1 cellular context compared by ENCODE assay signal in the genomic region with DNA sequence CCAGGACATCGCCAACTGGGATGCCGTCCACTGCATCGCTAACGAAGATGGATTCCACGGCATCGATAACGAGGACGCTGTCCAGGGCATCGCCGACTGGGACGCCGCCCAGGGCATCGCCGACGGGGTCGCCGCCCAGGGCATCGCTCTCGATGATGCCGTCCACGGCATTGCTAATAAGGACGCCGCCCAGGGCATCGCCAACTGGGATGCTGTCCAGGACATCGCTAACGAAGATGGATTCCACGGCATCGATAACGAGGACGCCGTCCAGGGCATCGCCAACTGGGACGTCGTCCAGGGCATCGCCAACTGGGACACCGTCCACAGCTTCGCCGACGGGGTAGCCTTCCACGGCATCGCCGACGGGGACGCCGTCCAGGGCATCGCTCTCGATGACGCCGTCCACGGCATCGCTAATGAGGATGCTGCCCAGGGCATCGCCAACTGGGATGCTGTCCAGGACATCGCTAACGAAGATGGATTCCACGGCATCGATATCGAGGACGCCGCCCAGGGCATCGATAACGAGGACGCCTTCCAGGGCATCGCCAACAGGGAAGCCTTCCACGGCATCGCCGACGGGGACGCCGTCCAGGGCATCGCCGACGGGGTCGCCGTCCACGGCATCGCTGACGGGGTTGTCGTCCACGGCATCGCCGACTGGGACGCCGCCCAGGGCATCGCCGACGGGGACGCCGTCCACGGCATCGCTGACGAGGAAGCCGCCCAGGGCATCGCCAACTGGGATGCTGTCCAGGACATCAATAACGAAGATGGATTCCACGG.
TF ChIP-seq lines count a peak whose summit lies in the region.

No MANE protein-coding gene starts in this region.

TF ChIP-seq in HepG2, 621 proteins besides CTCF, POLR2A, EP300 and RAD21:
- TF ChIP-seq REXO4 (CRISPR knock-in tag; IDR thresholded peaks at IDR 0.05; ENCODE audit: borderline replicate concordance): 0 out of 2 replicates have a peak, but pooled peaks have one; percentile 10
- no peak for TF ChIP-seq ZNF644 (CRISPR knock-in tag; IDR thresholded peaks at IDR 0.05; ENCODE audit: low read depth)
